ENCODE assay signal across 13 cellular contexts in genomic region chr18:33404244-33404873, GRCh38. TPM values are rescaled to one million over a fixed set of nuclear protein-coding genes. Genes with fewer than 3 reads are reported as not detected.
DNase-seq lines count a peak whose midpoint lies in the region; ATAC-seq and TF ChIP-seq lines count a peak whose summit lies in the region.
"Had no signal": no experiment of that assay in that cellular context is flagged by ENCODE, and none has a peak within 500 bp of the region (broad histone marks: within the 10 kb centered on the region; RNA-seq: fewer than 3 reads in every experiment).

No MANE protein-coding gene starts in this region.

- H3K27ac ChIP-seq in AG04450 (ENCODE audit: low read depth, low read length) (no peak overlapping the region), dorsolateral prefrontal cortex (no peak overlapping the region)
- H3K27ac ChIP-seq: brain microvascular endothelial cell, psoas muscle had no signal

- no peak for DNase-seq in AG04450 (ENCODE audit: low read depth, low spot score)
- peak; percentile 17 for DNase-seq in LoVo (ENCODE audit: low spot score)
- no peak for DNase-seq in dorsolateral prefrontal cortex
- no peak for DNase-seq in Ammon's horn (ENCODE audit: low spot score)
- no peak for DNase-seq in GM03348 (ENCODE audit: low spot score)
- DNase-seq: activated CD4-positive, alpha-beta memory T cell treated with anti-CD3 and anti-CD28 coated beads for 36 hours; brain microvascular endothelial cell; CD4-positive, CD25-positive, alpha-beta regulatory T cell; psoas muscle; stimulated activated CD8-positive, alpha-beta memory T cell treated with anti-CD3 and anti-CD28 coated beads, Interleukin-4, amount 100 ng/mL, for 48 hours had no signal

- H3K27me3 ChIP-seq in AG04450 (ENCODE audit: control insufficient read depth, insufficient read depth, low read length) (no peaks in the 10 kb centered on the region), dorsolateral prefrontal cortex (no peaks in the 10 kb centered on the region)
- H3K27me3 ChIP-seq: brain microvascular endothelial cell had no signal

- H3K9me3 ChIP-seq in AG04450 (ENCODE audit: control insufficient read depth, insufficient read depth, low read length), result no peaks in the 10 kb centered on the region
- H3K9me3 ChIP-seq: psoas muscle had no signal

- ATAC-seq in GM18909 (IDR thresholded peaks at IDR 0.05; ENCODE audit: poor library complexity, unreplicated experiment) (peak; percentile 61), GM18907 (IDR thresholded peaks at IDR 0.05; ENCODE audit: unreplicated experiment) (no peak)
- ATAC-seq in activated CD4-positive, CD25-positive, alpha-beta regulatory T cell treated with anti-CD3 and anti-CD28 coated beads, Interleukin-2, amount 50 U/mL, for 24 hours, result no peak
- ATAC-seq: psoas muscle had no signal

- peak; percentile 43 for TF ChIP-seq CTCF in AG04450 (IDR thresholded peaks at IDR 0.05; ENCODE audit: low read depth, low read length)
- TF ChIP-seq CTCF in dorsolateral prefrontal cortex (IDR thresholded peaks at IDR 0.05 in 54 of 56, conservative IDR thresholded peaks at IDR 0.05 in 2 of 56; ENCODE audit: low read depth in 1 of 56, partially characterized antibody in 56 of 56), result peak in 29 of 56 donors; percentile 11 to 39 (median 23)

- POLR2A ChIA-PET in AG04450 (lab: Yijun Ruan, JAX), result no interaction called here

- H3K4me3 ChIP-seq in AG04450 (ENCODE audit: low read depth, low read length), result no peak overlapping the region
- no peak overlapping the region for H3K4me3 ChIP-seq in dorsolateral prefrontal cortex
- H3K4me3 ChIP-seq: psoas muscle had no signal

- intact Hi-C loops in dorsolateral prefrontal cortex (cut with DNase I), result no loop called here

- CTCF ChIA-PET in AG04450 (lab: Charles Lee), result interaction anchor here (0.7 kb wide), 1 partner anchor 66 kb away, joined by 3 read pairs; no protein-coding TSS in a partner anchor

RNA-seq across cellular contexts. Expression of gene CCDC178, which starts 36.2 kb away (rescaled TPM):
- polyA plus RNA-seq in AG04450 (2011; rRNA removed), result 0.12 TPM in 1 of 2 replicates, not detected in the other
- not detected in 2 replicates for polyA minus RNA-seq in AG04450 (2011; rRNA and poly(A)+ RNA removed)
- 1 to 10 TPM in 52 of 120 experiments, under 1 TPM in 55, not detected in 13; 0.17 to 4.6 (median 1.00) TPM for total RNA-seq in dorsolateral prefrontal cortex
- total RNA-seq: activated CD4-positive, alpha-beta memory T cell treated with anti-CD3 and anti-CD28 coated beads for 36 hours; CD4-positive, CD25-positive, alpha-beta regulatory T cell; psoas muscle had no signal
- polyA plus RNA-seq: CD4-positive, CD25-positive, alpha-beta regulatory T cell had no signal
